In genomic region chr1:227885648-227886502, GRCh38 we compare ENCODE assay signal across 8 cellular contexts.
A peak's percentile ranks its signal among the peaks of the same experiment; 100 is the strongest.
DNase-seq lines count a peak whose midpoint lies in the region; ATAC-seq and TF ChIP-seq lines count a peak whose summit lies in the region.

No MANE protein-coding gene starts in this region.

- no peak overlapping the region for H3K4me3 Mint-ChIP-seq in stimulated activated memory B cell treated with anti-CD40 and anti-IgM and Interleukin-4, amounts not matched to agents 10 μg/mL and 1 μg/mL and 100 μg/mL, for 72 hours

- intact Hi-C loops in left lung (cut with DNase I) = no loop called here
- intact Hi-C loops in uterus (cut with DNase I; ENCODE audit: low total_unique reads) = no loop called here

- in situ Hi-C loops in astrocyte of the spinal cord (cut with HindIII; ENCODE audit: low sequenced_read_pairs) = no loop called here

- no peaks in the 10 kb centered on the region for H3K36me3 Mint-ChIP-seq in stimulated activated memory B cell treated with anti-CD40 and anti-IgM and Interleukin-4, amounts not matched to agents 10 μg/mL and 1 μg/mL and 100 μg/mL, for 72 hours

- H3K27ac Mint-ChIP-seq in stimulated activated memory B cell treated with anti-CD40 and anti-IgM and Interleukin-4, amounts not matched to agents 10 μg/mL and 1 μg/mL and 100 μg/mL, for 72 hours = no peak overlapping the region

- no peak for TF ChIP-seq CTCF in astrocyte of the spinal cord (IDR thresholded peaks at IDR 0.05; ENCODE audit: low read depth, low read length)
- no peak for TF ChIP-seq CTCF in left lung (IDR thresholded peaks at IDR 0.05)
- no peak for TF ChIP-seq CTCF in uterus (IDR thresholded peaks at IDR 0.05)

- H3K9me3 ChIP-seq in left lung = no peaks in the 10 kb centered on the region
- H3K9me3 ChIP-seq in uterus = no peaks in the 10 kb centered on the region

- H3K27me3 ChIP-seq in left lung = peaks cover 0 to 23% of the 10 kb centered on the region in 2 donors
- no peaks in the 10 kb centered on the region for H3K27me3 ChIP-seq in uterus

- H3K4me1 Mint-ChIP-seq in stimulated activated memory B cell treated with anti-CD40 and anti-IgM and Interleukin-4, amounts not matched to agents 10 μg/mL and 1 μg/mL and 100 μg/mL, for 72 hours = peaks cover 9% of the 10 kb centered on the region

- H3K9me3 Mint-ChIP-seq in stimulated activated memory B cell treated with anti-CD40 and anti-IgM and Interleukin-4, amounts not matched to agents 10 μg/mL and 1 μg/mL and 100 μg/mL, for 72 hours = no peaks in the 10 kb centered on the region

- TF ChIP-seq POLR2A in uterus (IDR thresholded peaks at IDR 0.05) = peak in 1 of 2 donors; percentile 5

- peaks cover 10% of the 10 kb centered on the region for H3K27me3 Mint-ChIP-seq in stimulated activated memory B cell treated with anti-CD40 and anti-IgM and Interleukin-4, amounts not matched to agents 10 μg/mL and 1 μg/mL and 100 μg/mL, for 72 hours

- H3K36me3 ChIP-seq in left lung (no peaks in the 10 kb centered on the region), uterus (no peaks in the 10 kb centered on the region)

- ATAC-seq in left lung = peak; percentile 28
- no peak for ATAC-seq in HG02885 (IDR thresholded peaks at IDR 0.05; ENCODE audit: poor library complexity, unreplicated experiment)
- ATAC-seq in stimulated activated memory B cell treated with anti-CD40 and anti-IgM and Interleukin-4, amounts not matched to agents 10 μg/mL and 1 μg/mL and 100 μg/mL, for 72 hours = no peak
- ATAC-seq in HG02852 (IDR thresholded peaks at IDR 0.05; ENCODE audit: unreplicated experiment) = no peak

- peak overlapping the region in 1 of 2 donors; percentile 5 for H3K27ac ChIP-seq in left lung
- H3K27ac ChIP-seq in uterus = peak overlapping the region; percentile 86 to 93

- H3K4me3 ChIP-seq in astrocyte of the spinal cord (ENCODE audit: low read depth, low read length) (no peak overlapping the region), left lung (no peak overlapping the region), uterus (peak overlapping the region in 1 of 2 donors; percentile 39)

- peak; percentile 31 for DNase-seq in activated naive CD4-positive, alpha-beta T cell treated with Interleukin-2 at 50 U/mL for 16 hours
- no peak for DNase-seq in activated naive CD4-positive, alpha-beta T cell (lab: John Stamatoyannopoulos, UW)
- DNase-seq in astrocyte of the spinal cord (ENCODE audit: low read depth, low spot score) (peak; percentile 40), left lung (peak; percentile 55 to 84), uterus (peak; percentile 82 to 87)

- H3K4me1 ChIP-seq in left lung (peaks cover 17 to 27% of the 10 kb centered on the region in 2 donors), uterus (peaks cover 14 to 19% of the 10 kb centered on the region in 2 donors)

Comparison
In these comparisons a context has a peak if more than half of its experiments do, and no peak if none do; other contexts are left out.
1. DNase-seq: peak in activated naive CD4-positive, alpha-beta T cell treated with Interleukin-2 at 50 U/mL for 16 hours (single experiment), astrocyte of the spinal cord (single experiment), left lung (2 of 2) and uterus (2 of 2); none in activated naive CD4-positive, alpha-beta T cell (0 of 4).